Comparison of ENCODE assay signal across 1 cellular context in the genomic region with DNA sequence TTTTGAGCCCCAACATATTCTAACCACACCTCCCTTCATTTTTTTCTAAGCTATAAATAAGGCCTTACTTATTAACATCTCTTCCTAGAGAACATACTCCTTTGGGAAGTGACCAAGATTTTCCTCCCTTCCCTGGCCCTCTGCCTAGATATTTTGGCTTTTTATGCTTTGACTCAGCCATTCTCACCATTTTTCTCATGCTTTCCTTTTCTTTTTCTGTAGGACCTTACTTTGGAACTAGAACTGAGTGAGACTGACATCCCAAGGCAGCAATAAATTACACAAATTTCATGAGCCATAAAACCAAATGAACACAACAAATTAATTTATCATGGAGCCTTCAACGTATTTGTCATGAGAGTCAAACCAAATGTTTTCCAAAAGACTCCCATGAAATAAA.
A peak's percentile ranks its signal among the peaks of the same experiment; 100 is the strongest.
TF ChIP-seq lines count a peak whose summit lies in the region.

No MANE protein-coding gene starts in this region.

TF ChIP-seq in SK-N-SH, 30 proteins besides CTCF, POLR2A, EP300 and RAD21 (continued from another document):
- TF ChIP-seq USF2 (IDR thresholded peaks at IDR 0.05; ENCODE audit: borderline replicate concordance, low read depth, low read length) (no peak), TCF12 (IDR thresholded peaks at IDR 0.05) (peak; percentile 70), TEAD4 (IDR thresholded peaks at IDR 0.05; ENCODE audit: borderline replicate concordance, insufficient read depth) (peak; percentile 92), MXI1 (IDR thresholded peaks at IDR 0.05; ENCODE audit: low read depth, low read length) (no peak), NRF1 (IDR thresholded peaks at IDR 0.05; ENCODE audit: low read depth, low read length) (no peak)
- TF ChIP-seq, protein P1, sequence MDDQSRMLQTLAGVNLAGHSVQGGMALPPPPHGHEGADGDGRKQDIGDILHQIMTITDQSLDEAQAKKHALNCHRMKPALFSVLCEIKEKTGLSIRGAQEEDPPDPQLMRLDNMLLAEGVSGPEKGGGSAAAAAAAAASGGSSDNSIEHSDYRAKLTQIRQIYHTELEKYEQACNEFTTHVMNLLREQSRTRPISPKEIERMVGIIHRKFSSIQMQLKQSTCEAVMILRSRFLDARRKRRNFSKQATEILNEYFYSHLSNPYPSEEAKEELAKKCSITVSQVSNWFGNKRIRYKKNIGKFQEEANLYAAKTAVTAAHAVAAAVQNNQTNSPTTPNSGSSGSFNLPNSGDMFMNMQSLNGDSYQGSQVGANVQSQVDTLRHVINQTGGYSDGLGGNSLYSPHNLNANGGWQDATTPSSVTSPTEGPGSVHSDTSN (IDR thresholded peaks at IDR 0.05): peak; percentile 92
